29 cellular contexts compared by ENCODE assay signal in genomic region chr10:14676732-14677131, GRCh38.
"Had no signal": no experiment of that assay in that cellular context is flagged by ENCODE, and none has a peak within 500 bp of the region (broad histone marks: within the 10 kb centered on the region; RNA-seq: fewer than 3 reads in every experiment).

No MANE protein-coding gene starts in this region.

- H3K4me1 Mint-ChIP-seq: activated CD4-positive, alpha-beta T cell treated with anti-CD3 and anti-CD28 coated beads, Interleukin-2, amount 10 ng/mL, durations not matched to agents 24 days and 14 days; activated CD8-positive, alpha-beta memory T cell treated with anti-CD3 and anti-CD28 coated beads, Interleukin-2, amount 10 ng/mL, durations not matched to agents 7 days and 5 days; activated naive CD8-positive, alpha-beta T cell treated with anti-CD3 and anti-CD28 coated beads, Interleukin-2, amount 10 ng/mL, durations not matched to agents 7 days and 5 days had no signal

- H3K4me3 Mint-ChIP-seq: activated CD4-positive, alpha-beta memory T cell treated with anti-CD3 and anti-CD28 coated beads for 36 hours; activated CD4-positive, alpha-beta T cell treated with anti-CD3 and anti-CD28 coated beads for 36 hours; activated CD4-positive, alpha-beta T cell treated with anti-CD3 and anti-CD28 coated beads, Interleukin-2, amount 10 ng/mL, durations not matched to agents 24 days and 14 days; activated CD8-positive, alpha-beta memory T cell treated with anti-CD3 and anti-CD28 coated beads, Interleukin-2, amount 10 ng/mL, durations not matched to agents 7 days and 5 days; activated CD8-positive, alpha-beta T cell treated with anti-CD3 and anti-CD28 coated beads, Interleukin-2, amount 10 ng/mL, durations not matched to agents 7 days and 5 days; activated naive CD8-positive, alpha-beta T cell treated with anti-CD3 and anti-CD28 coated beads, Interleukin-2, amount 10 ng/mL, durations not matched to agents 7 days and 5 days; activated T-cell treated with anti-CD3 and anti-CD28 coated beads, Interleukin-2, amount 50 U/mL, for 24 hours; activated T-cell treated with anti-CD3 and anti-CD28 coated beads, Interleukin-2, amount 50 U/mL, for 72 hours; brain; dendritic cell treated with granulocyte-macrophage colony-stimulating factor and Interleukin-4, amounts not matched to agents 40 ng/mL and 50 ng/mL, for 4 days; endodermal cell had no signal

- H3K27ac Mint-ChIP-seq: activated CD4-positive, alpha-beta memory T cell treated with anti-CD3 and anti-CD28 coated beads for 36 hours; activated CD4-positive, alpha-beta T cell treated with anti-CD3 and anti-CD28 coated beads for 36 hours; activated CD4-positive, alpha-beta T cell treated with anti-CD3 and anti-CD28 coated beads, Interleukin-2, amount 10 ng/mL, durations not matched to agents 24 days and 14 days; activated CD8-positive, alpha-beta memory T cell treated with anti-CD3 and anti-CD28 coated beads, Interleukin-2, amount 10 ng/mL, durations not matched to agents 7 days and 5 days; activated CD8-positive, alpha-beta T cell treated with anti-CD3 and anti-CD28 coated beads, Interleukin-2, amount 10 ng/mL, durations not matched to agents 7 days and 5 days; activated naive CD8-positive, alpha-beta T cell treated with anti-CD3 and anti-CD28 coated beads, Interleukin-2, amount 10 ng/mL, durations not matched to agents 7 days and 5 days; activated T-cell treated with anti-CD3 and anti-CD28 coated beads, Interleukin-2, amount 50 U/mL, for 24 hours; activated T-cell treated with anti-CD3 and anti-CD28 coated beads, Interleukin-2, amount 50 U/mL, for 72 hours; brain; dendritic cell treated with granulocyte-macrophage colony-stimulating factor and Interleukin-4, amounts not matched to agents 40 ng/mL and 50 ng/mL, for 4 days; endodermal cell had no signal

- H3K27me3 ChIP-seq: ascending aorta, breast epithelium, cardiac muscle cell, gastroesophageal sphincter had no signal

- DNase-seq: activated CD4-positive, alpha-beta memory T cell treated with anti-CD3 and anti-CD28 coated beads for 36 hours; activated CD4-positive, alpha-beta T cell treated with anti-CD3 and anti-CD28 coated beads for 36 hours; activated CD4-positive, alpha-beta T cell treated with anti-CD3 and anti-CD28 coated beads, Interleukin-2, amount 10 ng/mL, durations not matched to agents 24 days and 14 days; activated CD4-positive, CD25-positive, alpha-beta regulatory T cell; activated CD4-positive, CD25-positive, alpha-beta regulatory T cell treated with anti-CD3 and anti-CD28 coated beads, Interleukin-2, amount 50 U/mL, for 72 hours; activated CD8-positive, alpha-beta memory T cell treated with anti-CD3 and anti-CD28 coated beads, Interleukin-2, amount 10 ng/mL, durations not matched to agents 7 days and 5 days; activated CD8-positive, alpha-beta memory T cell treated with anti-CD3 and anti-CD28 coated beads, Interleukin-2, amount 50 U/mL, for 4 hours; activated CD8-positive, alpha-beta T cell treated with anti-CD3 and anti-CD28 coated beads, Interleukin-2, amount 10 ng/mL, durations not matched to agents 7 days and 5 days; activated effector memory CD4-positive, alpha-beta T cell treated with Interleukin-2 at 50 U/mL for 16 hours; activated gamma-delta T cell treated with Interleukin-2 at 50 U/mL for 16 hours; activated naive CD4-positive, alpha-beta T cell treated with anti-CD3 and anti-CD28 coated beads, Interleukin-2, amount 50 U/mL, for 16 hours; activated naive CD4-positive, alpha-beta T cell treated with Interleukin-2 at 50 U/mL for 16 hours; activated naive CD8-positive, alpha-beta T cell treated with anti-CD3 and anti-CD28 coated beads, Interleukin-2, amount 10 ng/mL, durations not matched to agents 7 days and 5 days; activated T-cell treated with anti-CD3 and anti-CD28 coated beads, Interleukin-2, amount 50 U/mL, for 24 hours; activated T-cell treated with anti-CD3 and anti-CD28 coated beads, Interleukin-2, amount 50 U/mL, for 72 hours; central memory CD4-positive, alpha-beta T cell; dorsolateral prefrontal cortex; effector memory CD4-positive, alpha-beta T cell; endodermal cell; foreskin keratinocyte; T-helper 2 cell had no signal

- H3K9me3 Mint-ChIP-seq: activated CD4-positive, alpha-beta memory T cell treated with anti-CD3 and anti-CD28 coated beads for 36 hours; activated CD4-positive, alpha-beta T cell treated with anti-CD3 and anti-CD28 coated beads, Interleukin-2, amount 10 ng/mL, durations not matched to agents 24 days and 14 days; activated naive CD8-positive, alpha-beta T cell treated with anti-CD3 and anti-CD28 coated beads, Interleukin-2, amount 10 ng/mL, durations not matched to agents 7 days and 5 days; activated T-cell treated with anti-CD3 and anti-CD28 coated beads, Interleukin-2, amount 50 U/mL, for 24 hours; activated T-cell treated with anti-CD3 and anti-CD28 coated beads, Interleukin-2, amount 50 U/mL, for 72 hours; dendritic cell treated with granulocyte-macrophage colony-stimulating factor and Interleukin-4, amounts not matched to agents 40 ng/mL and 50 ng/mL, for 4 days; endodermal cell had no signal

- H3K27me3 Mint-ChIP-seq: activated CD4-positive, alpha-beta memory T cell treated with anti-CD3 and anti-CD28 coated beads for 36 hours; activated CD4-positive, alpha-beta T cell treated with anti-CD3 and anti-CD28 coated beads for 36 hours; activated T-cell treated with anti-CD3 and anti-CD28 coated beads, Interleukin-2, amount 50 U/mL, for 24 hours had no signal

- H3K36me3 Mint-ChIP-seq: activated CD4-positive, alpha-beta memory T cell treated with anti-CD3 and anti-CD28 coated beads for 36 hours; activated CD8-positive, alpha-beta memory T cell treated with anti-CD3 and anti-CD28 coated beads, Interleukin-2, amount 10 ng/mL, durations not matched to agents 7 days and 5 days; activated naive CD8-positive, alpha-beta T cell treated with anti-CD3 and anti-CD28 coated beads, Interleukin-2, amount 10 ng/mL, durations not matched to agents 7 days and 5 days; brain had no signal

- ATAC-seq: activated CD4-positive, alpha-beta T cell treated with anti-CD3 and anti-CD28 coated beads for 36 hours; activated CD8-positive, alpha-beta memory T cell treated with anti-CD3 and anti-CD28 coated beads, Interleukin-2, amount 10 ng/mL, durations not matched to agents 7 days and 5 days; activated CD8-positive, alpha-beta T cell treated with anti-CD3 and anti-CD28 coated beads, Interleukin-2, amount 10 ng/mL, durations not matched to agents 7 days and 5 days; activated T-cell treated with anti-CD3 and anti-CD28 coated beads, Interleukin-2, amount 50 U/mL, for 72 hours; esophagus mucosa; foreskin keratinocyte; gastroesophageal sphincter had no signal

- H3K27ac ChIP-seq: ascending aorta, breast epithelium, cardiac muscle cell, coronary artery, dorsolateral prefrontal cortex, foreskin keratinocyte, gastroesophageal sphincter had no signal

- H3K4me1 ChIP-seq: breast epithelium, foreskin keratinocyte, gastroesophageal sphincter had no signal

- H3K36me3 ChIP-seq: ascending aorta, breast epithelium, cardiac muscle cell, gastroesophageal sphincter had no signal

- H3K9me3 ChIP-seq: ascending aorta, breast epithelium, gastroesophageal sphincter had no signal

- H3K4me3 ChIP-seq: ascending aorta, breast epithelium, cardiac muscle cell, coronary artery, dorsolateral prefrontal cortex, gastroesophageal sphincter had no signal
